In genomic region chr3:43723121-43723734, GRCh38 we compare ENCODE assay signal across 22 cellular contexts. TPM values are rescaled to one million over a fixed set of nuclear protein-coding genes. Genes with fewer than 3 reads are reported as not detected.
DNase-seq lines count a peak whose midpoint lies in the region; ATAC-seq, FAIRE-seq and TF ChIP-seq lines count a peak whose summit lies in the region.
"Had no signal": no experiment of that assay in that cellular context is flagged by ENCODE, and none has a peak within 500 bp of the region (broad histone marks: within the 10 kb centered on the region; RNA-seq: fewer than 3 reads in every experiment).

No MANE protein-coding gene starts in this region.

- H3K27me3 ChIP-seq in mammary epithelial cell (ENCODE audit: insufficient read depth, low read length) (no peaks in the 10 kb centered on the region), breast epithelium (no peaks in the 10 kb centered on the region), K562 (ENCODE audit: control insufficient read depth in 2 of 2, insufficient read depth in 2 of 2, low read length in 2 of 2) (no peaks in the 10 kb centered on the region), aorta (ENCODE audit: control insufficient read depth in 1 of 2, insufficient read depth in 2 of 2, low read length in 1 of 2) (no peaks in the 10 kb centered on the region), transverse colon (no peaks in the 10 kb centered on the region)
- H3K27me3 ChIP-seq: spleen had no signal

- H3K9me1 ChIP-seq in K562 (ENCODE audit: control insufficient read depth, insufficient read depth, low read length): no peaks in the 10 kb centered on the region

- in situ Hi-C loops in mammary epithelial cell (cut with MboI; ENCODE audit: low sequenced_read_pairs in 2 of 2): no loop called here
- in situ Hi-C loops in K562 (cut with MboI): no loop called here
- in situ Hi-C loops in transverse colon (cut with MboI; ENCODE audit: low pct_ligation_motif_present in 1 of 4, low pct_unique_long_range_greater_than_20kb in 1 of 4, low sequenced_read_pairs in 3 of 4): no loop called here

- H3K4me1 ChIP-seq in mammary epithelial cell (ENCODE audit: insufficient read depth, low read length) (no peaks in the 10 kb centered on the region), breast epithelium (no peaks in the 10 kb centered on the region), K562 (replicated peaks in 1 of 2; ENCODE audit: control insufficient read depth in 2 of 2, insufficient read depth in 2 of 2, low read length in 2 of 2) (no peaks in the 10 kb centered on the region), aorta (ENCODE audit: control insufficient read depth in 1 of 2, insufficient read depth in 2 of 2, low read length in 2 of 2) (peaks cover 0 to 3% of the 10 kb centered on the region in 2 donors), transverse colon (peaks cover 0 to under 1% (median 0%) of the 10 kb centered on the region in 4 donors)
- H3K4me1 ChIP-seq: psoas muscle, spleen had no signal

- H3K4me2 ChIP-seq in mammary epithelial cell (ENCODE audit: insufficient read depth, low read depth, low read length) (no peak overlapping the region), K562 (ENCODE audit: insufficient read depth, low read length) (no peak overlapping the region)

- ATAC-seq in K562: no peak
- peak; percentile 11 for ATAC-seq in aorta (ENCODE audit: low FRiP score)
- ATAC-seq in HG02678 (IDR thresholded peaks at IDR 0.05; ENCODE audit: unreplicated experiment): no peak
- ATAC-seq: psoas muscle had no signal

- no peak for TF ChIP-seq POLR2A in breast epithelium (IDR thresholded peaks at IDR 0.05)
- TF ChIP-seq POLR2A in K562 (conservative IDR thresholded peaks at IDR 0.05): no peak
- TF ChIP-seq POLR2A in transverse colon (IDR thresholded peaks at IDR 0.05): no peak

- H3K4me3 ChIP-seq in mammary epithelial cell (replicated peaks in 1 of 3; ENCODE audit: insufficient read depth in 1 of 3, low read depth in 2 of 3, low read length in 3 of 3) (no peak overlapping the region), breast epithelium (no peak overlapping the region), K562 (no peak overlapping the region), fibroblast of villous mesenchyme (ENCODE audit: low read depth, low read length) (no peak overlapping the region), aorta (ENCODE audit: low read length in 2 of 2) (no peak overlapping the region), transverse colon (no peak overlapping the region)
- H3K4me3 ChIP-seq: psoas muscle, spleen had no signal

- H3K27ac ChIP-seq in mammary epithelial cell (ENCODE audit: insufficient read depth, low read depth, low read length): no peak overlapping the region
- no peak overlapping the region for H3K27ac ChIP-seq in breast epithelium
- no peak overlapping the region for H3K27ac ChIP-seq in K562 (ENCODE audit: extremely low read depth, low read depth, low read length)
- peak overlapping the region; percentile 95 to 98 for H3K27ac ChIP-seq in aorta (ENCODE audit: low read depth in 1 of 2, low read length in 2 of 2)
- H3K27ac ChIP-seq in transverse colon: no peak overlapping the region
- H3K27ac ChIP-seq: C4-2B, psoas muscle, spleen, VCaP had no signal

- DNase-seq in mammary epithelial cell (peak; percentile 26), breast epithelium (ENCODE audit: low spot score in 2 of 2) (no peak), K562 (ENCODE audit: extremely low read depth in 1 of 4, low spot score in 3 of 4) (no peak), fibroblast of villous mesenchyme (ENCODE audit: low read depth) (peak; percentile 10), aorta (no peak), transverse colon (no peak), cardiac septum (ENCODE audit: low spot score) (no peak)
- DNase-seq: activated CD4-positive, alpha-beta T cell treated with anti-CD3 and anti-CD28 coated beads, Interleukin-2, amount 50 U/mL, for 48 hours; activated naive CD4-positive, alpha-beta T cell treated with anti-CD3 and anti-CD28 coated beads, Interleukin-2, amount 50 U/mL, for 16 hours; activated T-cell treated with anti-CD3 and anti-CD28 coated beads, Interleukin-2, amount 50 U/mL, for 1 hour; central memory CD4-positive, alpha-beta T cell; DMS 273 treated with DMSO at 0.1 percent for 48 hours; effector CD4-positive, alpha-beta T cell; kidney; NCI-H1694; psoas muscle; SHP77; spleen had no signal

- no peak for TF ChIP-seq EP300 in K562 (IDR thresholded peaks at IDR 0.05; ENCODE audit: low read length)
- no peak for TF ChIP-seq EP300 in transverse colon (IDR thresholded peaks at IDR 0.05; ENCODE audit: low read depth)

- POLR2A ChIA-PET in K562 (lab: Yijun Ruan, JAX): interaction anchor here (0.6 to 1.8 kb wide), 3 partner anchors 19 to 689 kb away, joined by 3 to 5 read pairs (median 3); no protein-coding TSS in a partner anchor

- H3K36me3 ChIP-seq in mammary epithelial cell (ENCODE audit: insufficient read depth, low read length): peaks cover 10% of the 10 kb centered on the region
- peaks cover 6% of the 10 kb centered on the region for H3K36me3 ChIP-seq in breast epithelium
- peaks cover 73% of the 10 kb centered on the region for H3K36me3 ChIP-seq in K562 (ENCODE audit: control insufficient read depth, insufficient read depth, low read length)
- no peaks in the 10 kb centered on the region for H3K36me3 ChIP-seq in aorta (ENCODE audit: control insufficient read depth in 1 of 2, insufficient read depth in 2 of 2, low read length in 1 of 2)
- H3K36me3 ChIP-seq in transverse colon: peaks cover 0 to 16% (median 8%) of the 10 kb centered on the region in 4 donors

- BruUV-seq in mammary epithelial cell (replicated peaks; lab: Mats Ljungman, UMichigan) (no TSS peak), K562 (replicated peaks; lab: Mats Ljungman, UMichigan) (no TSS peak)

- CTCF ChIA-PET in mammary epithelial cell (lab: Charles Lee; ENCODE audit: low non-redundant PET) (no interaction called here), K562 (lab: Yijun Ruan, JAX; ENCODE audit: low intra/inter-chr PET ratio) (no interaction called here)

- H3K79me2 ChIP-seq in mammary epithelial cell (ENCODE audit: insufficient read depth, low read length): no peaks in the 10 kb centered on the region
- no peaks in the 10 kb centered on the region for H3K79me2 ChIP-seq in K562 (ENCODE audit: control insufficient read depth, insufficient read depth, low read length)

- H2AFZ ChIP-seq in mammary epithelial cell (ENCODE audit: low read depth, low read length) (no peak overlapping the region), K562 (ENCODE audit: low read depth, low read length) (no peak overlapping the region)

- H3K9ac ChIP-seq in mammary epithelial cell (ENCODE audit: insufficient read depth, low read length) (no peak overlapping the region), K562 (ENCODE audit: insufficient read depth in 1 of 2, low read depth in 2 of 2, low read length in 2 of 2) (no peak overlapping the region)

- FAIRE-seq in K562 (lab: Jason Lieb, UNC): no peak
- FAIRE-seq: GM12891, kidney had no signal

- WGBS in mammary epithelial cell (ENCODE audit: low coverage, missing lambda C conversion rate): 70% methylated on average over 3 of the region's 3 CpGs
- 62% methylated on average over 3 of the region's 3 CpGs for WGBS in K562 (ENCODE audit: insufficient coverage, low coverage, missing lambda C conversion rate)
- WGBS in aorta, 2 donors: 6% methylated on average over 3 of the region's 3 CpGs
- 90 to 91% methylated on average over 3 of the region's 3 CpGs for WGBS in transverse colon (ENCODE audit: low coverage in 1 of 2), 2 donors

- dilution Hi-C loops in mammary epithelial cell (cut with HindIII; ENCODE audit: low sequenced_read_pairs): no loop called here

- intact Hi-C loops in mammary epithelial cell (cut with micrococcal nuclease) (no loop called here), breast epithelium (cut with DNase I; ENCODE audit: low total_unique reads) (no loop called here), K562 (cut with micrococcal nuclease) (no loop called here), aorta (cut with DNase I) (no loop called here), transverse colon (cut with DNase I; ENCODE audit: low total_unique reads) (no loop called here), cardiac septum (cut with DNase I) (no loop called here)

- H3K9me3 ChIP-seq in mammary epithelial cell (replicated peaks; ENCODE audit: insufficient read depth, low read length) (no peaks in the 10 kb centered on the region), breast epithelium (no peaks in the 10 kb centered on the region), K562 (replicated peaks; ENCODE audit: control insufficient read depth, insufficient read depth, low read depth, low read length) (no peaks in the 10 kb centered on the region), aorta (ENCODE audit: control insufficient read depth, low read length) (no peaks in the 10 kb centered on the region), transverse colon (no peaks in the 10 kb centered on the region)
- H3K9me3 ChIP-seq: psoas muscle, spleen had no signal

- H4K20me1 ChIP-seq in mammary epithelial cell (ENCODE audit: insufficient read depth, low read length) (no peaks in the 10 kb centered on the region), K562 (replicated peaks; ENCODE audit: control insufficient read depth, insufficient read depth, low read length) (0 out of 2 replicates have a peak, but pooled peaks cover 3% of the 10 kb centered on the region)

- TF ChIP-seq RAD21 in K562 (CRISPR knock-in tag; conservative IDR thresholded peaks at IDR 0.05 in 1 of 2, IDR thresholded peaks at IDR 0.05 in 1 of 2): no peak

- TF ChIP-seq CTCF in mammary epithelial cell (conservative IDR thresholded peaks at IDR 0.05 in 1 of 2, IDR thresholded peaks at IDR 0.05 in 1 of 2; ENCODE audit: extremely low read depth in 1 of 2, insufficient read depth in 1 of 2, low read depth in 1 of 2, low read length in 2 of 2): no peak
- no peak for TF ChIP-seq CTCF in breast epithelium (IDR thresholded peaks at IDR 0.05)
- TF ChIP-seq CTCF in K562 (IDR thresholded peaks at IDR 0.05 in 2 of 3, conservative IDR thresholded peaks at IDR 0.05 in 1 of 3; ENCODE audit: insufficient read depth in 2 of 3, low read depth in 1 of 3, low read length in 3 of 3): no peak
- TF ChIP-seq CTCF in fibroblast of villous mesenchyme (IDR thresholded peaks at IDR 0.05; ENCODE audit: insufficient read depth, low read depth, low read length): no peak
- TF ChIP-seq CTCF in transverse colon (IDR thresholded peaks at IDR 0.05): no peak

RNA-seq across cellular contexts. Expression of gene ABHD5, which starts 32.5 kb away (rescaled TPM):
- 10 to 100 TPM; 37.9 to 59.8 TPM for total RNA-seq in mammary epithelial cell
- 32.4 TPM for polyA plus RNA-seq in mammary epithelial cell
- 39.3 TPM for polyA minus RNA-seq in mammary epithelial cell
- 10 to 100 TPM; 40.0 to 99.9 (median 47.9) TPM for total RNA-seq in breast epithelium
- 63.4 and 187 TPM in 2 replicates for total RNA-seq in K562 (2011; cell fraction: chromatin; rRNA removed; ENCODE audit: low replicate concordance)
- total RNA-seq in K562 (2011; cell fraction: nucleolus; rRNA removed): 28.0 and 52.1 TPM in 2 replicates
- 79.9 and 117 TPM in 2 replicates for total RNA-seq in K562 (2011; cell fraction: nucleoplasm; rRNA removed)
- 27.8 and 33.4 TPM in 2 replicates for total RNA-seq in K562 (2014; rRNA removed)
- total RNA-seq in K562 (2014; rRNA removed; fragmentation: Illumina TruSeq; extraction: Trizol): 58.9 and 61.4 TPM in 2 replicates
- 49.1 and 50.4 TPM in 2 replicates for total RNA-seq in K562 (2015; rRNA removed; fragmentation: Illumina TruSeq; extraction: Trizol)
- 39.9 and 40.7 TPM in 2 replicates for total RNA-seq in K562 (2021)
- 53.9 and 58.8 TPM in 2 replicates for polyA plus RNA-seq in K562 (2011; rRNA removed)
- 23.6 and 36.2 TPM in 2 replicates for polyA plus RNA-seq in K562 (2011; cell fraction: cytosol; rRNA removed)
- polyA plus RNA-seq in K562 (2011; cell fraction: nucleus; rRNA removed): 34.3 and 51.7 TPM in 2 replicates
- 33.9 and 40.6 TPM in 2 replicates for polyA plus RNA-seq in K562 (2012)
- 55.0 and 61.7 TPM in 2 replicates for polyA plus RNA-seq in K562 (2014; fragmentation: Illumina TruSeq; extraction: Trizol)
- 10 to 100 TPM; 31.9 to 35.0 TPM for polyA plus RNA-seq in K562 (2014; fragmentation: Nextera tagmentation; extraction: Ambion mirVana)
- 37.5 and 38.1 TPM in 2 replicates for polyA plus RNA-seq in K562 (2014; rRNA removed)
- polyA minus RNA-seq in K562 (2011; rRNA and poly(A)+ RNA removed): 62.2 and 80.3 TPM in 2 replicates
- 18.8 and 25.4 TPM in 2 replicates for polyA minus RNA-seq in K562 (2011; cell fraction: cytosol; rRNA and poly(A)+ RNA removed)
- 36.4 and 64.4 TPM in 2 replicates for polyA minus RNA-seq in K562 (2011; cell fraction: nucleus; rRNA and poly(A)+ RNA removed)
- total RNA-seq in fibroblast of villous mesenchyme: 14.8 and 25.9 TPM in 2 replicates
- total RNA-seq in aorta: 10 to 100 TPM; 16.2 to 28.8 TPM
- polyA plus RNA-seq in aorta: 10 to 100 TPM in 1 of 2 donors, 1 to 10 TPM in 1; 8.6 to 14.5 TPM
- 100 to 1,000 TPM in 1 of 4 donors, 10 to 100 TPM in 3; 36.2 to 304 (median 48.0) TPM for total RNA-seq in transverse colon
- total RNA-seq in cardiac septum: 23.5 TPM

Comparison
In these comparisons a context has a peak if more than half of its experiments do, and no peak if none do; other contexts are left out.
1. DNase-seq: peak in mammary epithelial cell (single experiment) and fibroblast of villous mesenchyme (single experiment); none in breast epithelium (0 of 2), K562 (0 of 4), aorta (0 of 2), transverse colon (single experiment) and cardiac septum (single experiment).
2. H3K27ac ChIP-seq: peak in aorta (2 of 2); none in mammary epithelial cell (single experiment), breast epithelium (0 of 2), K562 (single experiment) and transverse colon (0 of 4).